Comparison of ENCODE assay signal across 9 cellular contexts in the genomic region with DNA sequence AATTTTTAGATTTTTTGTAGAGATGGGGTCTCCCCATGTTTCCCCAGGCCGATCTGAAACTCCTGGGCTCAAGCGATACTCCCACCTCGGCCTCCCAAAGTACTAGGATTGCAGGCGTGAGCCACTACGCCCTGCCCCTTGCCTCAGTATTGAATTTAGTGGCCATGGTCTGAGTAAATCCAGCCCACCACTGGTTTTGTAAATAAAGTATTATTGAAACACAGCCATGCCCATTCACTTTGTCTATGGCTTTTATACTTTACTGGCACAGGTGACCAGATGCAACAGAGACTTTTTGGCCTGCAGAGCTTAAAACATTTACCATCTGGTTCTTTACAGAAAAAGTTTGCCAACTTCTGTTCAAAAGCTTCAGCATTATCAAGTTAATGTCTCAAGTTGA.
"Had no signal": no experiment of that assay in that cellular context is flagged by ENCODE, and none has a peak within 500 bp of the region (broad histone marks: within the 10 kb centered on the region; RNA-seq: fewer than 3 reads in every experiment).

No MANE protein-coding gene starts in this region.

- H3K9ac ChIP-seq: KMS-11 had no signal

- H3K4me3 ChIP-seq: GM23338 had no signal

- ATAC-seq: GM23338 had no signal

- H3K27ac ChIP-seq: HL-60, KMS-11 had no signal

- FAIRE-seq: H1, H54 had no signal

- H3K4me2 ChIP-seq: GM23338, KMS-11 had no signal

- DNase-seq: H9, HCEC 1CT, IMR-90, KBM-7 had no signal

- H2AFZ ChIP-seq: GM23338 had no signal
